8 cellular contexts compared by ENCODE assay signal in the genomic region with DNA sequence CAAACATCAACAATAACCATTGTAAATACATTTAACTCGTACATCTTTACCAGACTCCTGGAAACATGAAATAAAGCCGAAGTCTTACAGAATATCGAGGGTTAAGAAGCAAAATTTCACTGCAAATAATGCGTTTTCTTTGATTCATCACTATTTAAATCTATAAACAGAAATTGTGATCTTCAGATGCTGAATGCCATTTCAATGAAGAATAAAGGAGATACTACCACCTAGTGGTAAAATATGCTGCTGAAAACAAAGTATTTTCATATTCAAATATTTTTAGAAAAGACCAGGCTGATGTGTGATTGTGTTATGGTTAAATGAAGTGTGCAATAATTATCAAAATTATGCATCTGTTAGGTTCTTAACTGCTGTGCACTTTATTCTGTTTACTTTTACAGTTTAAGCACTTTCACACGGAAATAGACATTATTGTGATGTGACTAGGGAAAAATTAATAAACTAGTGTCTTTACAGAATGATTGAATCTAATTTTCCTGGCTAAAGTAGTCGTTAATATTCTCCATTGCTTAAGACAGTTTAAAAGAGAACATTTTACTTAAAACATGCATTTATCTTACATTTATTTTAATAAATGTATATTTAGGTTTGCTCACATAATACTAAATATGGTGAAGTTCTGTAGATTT.
DNase-seq lines count a peak whose midpoint lies in the region; ATAC-seq and TF ChIP-seq lines count a peak whose summit lies in the region.

No MANE protein-coding gene starts in this region.

- H3K36me3 Mint-ChIP-seq in stimulated activated memory B cell treated with anti-CD40 and anti-IgM and Interleukin-4, amounts not matched to agents 10 μg/mL and 1 μg/mL and 100 μg/mL, for 72 hours, result no peaks in the 10 kb centered on the region

- H3K4me1 Mint-ChIP-seq in stimulated activated memory B cell treated with anti-CD40 and anti-IgM and Interleukin-4, amounts not matched to agents 10 μg/mL and 1 μg/mL and 100 μg/mL, for 72 hours, result no peaks in the 10 kb centered on the region

- no peaks in the 10 kb centered on the region for H3K4me1 ChIP-seq in mammary epithelial cell (ENCODE audit: insufficient read depth, low read length)

- H4K20me1 ChIP-seq in mammary epithelial cell (ENCODE audit: insufficient read depth, low read length), result no peaks in the 10 kb centered on the region

- no TSS peak for BruUV-seq in mammary epithelial cell (replicated peaks; lab: Mats Ljungman, UMichigan)

- peak; percentile 3 for DNase-seq in NCI-H2107 treated with DMSO at 0.1 percent for 48 hours (lab: John Stamatoyannopoulos, UW; ENCODE audit: unreplicated experiment)
- DNase-seq in NCI-H2107 (lab: John Stamatoyannopoulos, UW), result no peak
- DNase-seq in NCI-H2171 (lab: John Stamatoyannopoulos, UW), result peak; percentile 3
- no peak for DNase-seq in mammary epithelial cell
- peak; percentile 23 for DNase-seq in putamen (ENCODE audit: low spot score)
- DNase-seq in mucosa of gallbladder (ENCODE audit: low spot score), result no peak

- no peak overlapping the region for H3K4me3 ChIP-seq in mammary epithelial cell (replicated peaks in 1 of 3; ENCODE audit: insufficient read depth in 1 of 3, low read depth in 2 of 3, low read length in 3 of 3)

- H3K4me2 ChIP-seq in mammary epithelial cell (ENCODE audit: insufficient read depth, low read depth, low read length), result no peak overlapping the region

- peak; percentile 15 to 39 for TF ChIP-seq CTCF in mammary epithelial cell (conservative IDR thresholded peaks at IDR 0.05 in 1 of 2, IDR thresholded peaks at IDR 0.05 in 1 of 2; ENCODE audit: extremely low read depth in 1 of 2, insufficient read depth in 1 of 2, low read depth in 1 of 2, low read length in 2 of 2)

- no peak overlapping the region for H3K27ac Mint-ChIP-seq in stimulated activated memory B cell treated with anti-CD40 and anti-IgM and Interleukin-4, amounts not matched to agents 10 μg/mL and 1 μg/mL and 100 μg/mL, for 72 hours

- H3K4me3 Mint-ChIP-seq in stimulated activated memory B cell treated with anti-CD40 and anti-IgM and Interleukin-4, amounts not matched to agents 10 μg/mL and 1 μg/mL and 100 μg/mL, for 72 hours, result no peak overlapping the region

- no peaks in the 10 kb centered on the region for H3K79me2 ChIP-seq in mammary epithelial cell (ENCODE audit: insufficient read depth, low read length)

- no peaks in the 10 kb centered on the region for H3K36me3 ChIP-seq in mammary epithelial cell (ENCODE audit: insufficient read depth, low read length)

- in situ Hi-C loops in mammary epithelial cell (cut with MboI; ENCODE audit: low sequenced_read_pairs in 2 of 2), result no loop called here

- peaks cover 10% of the 10 kb centered on the region for H3K9me3 ChIP-seq in mammary epithelial cell (replicated peaks; ENCODE audit: insufficient read depth, low read length)

- no peak overlapping the region for H3K9ac ChIP-seq in mammary epithelial cell (ENCODE audit: insufficient read depth, low read length)

- no peak for TF ChIP-seq POLR2A in GM18505 (IDR thresholded peaks at IDR 0.05; ENCODE audit: borderline replicate concordance, extremely low read depth, insufficient read depth, insufficient read length)

- no peak overlapping the region for H3K27ac ChIP-seq in mammary epithelial cell (ENCODE audit: insufficient read depth, low read depth, low read length)

- dilution Hi-C loops in mammary epithelial cell (cut with HindIII; ENCODE audit: low sequenced_read_pairs), result no loop called here

- no peaks in the 10 kb centered on the region for H3K9me3 Mint-ChIP-seq in stimulated activated memory B cell treated with anti-CD40 and anti-IgM and Interleukin-4, amounts not matched to agents 10 μg/mL and 1 μg/mL and 100 μg/mL, for 72 hours

- peaks cover 17% of the 10 kb centered on the region for H3K27me3 Mint-ChIP-seq in stimulated activated memory B cell treated with anti-CD40 and anti-IgM and Interleukin-4, amounts not matched to agents 10 μg/mL and 1 μg/mL and 100 μg/mL, for 72 hours

- CTCF ChIA-PET in mammary epithelial cell (lab: Charles Lee; ENCODE audit: low non-redundant PET), result no interaction called here

- intact Hi-C loops in mammary epithelial cell (cut with micrococcal nuclease), result no loop called here

- H2AFZ ChIP-seq in mammary epithelial cell (ENCODE audit: low read depth, low read length), result no peak overlapping the region

- WGBS in mammary epithelial cell (ENCODE audit: low coverage, missing lambda C conversion rate), result 12% methylated on average over 6 of the region's 6 CpGs

- H3K27me3 ChIP-seq in mammary epithelial cell (ENCODE audit: insufficient read depth, low read length), result no peaks in the 10 kb centered on the region

- no peak for ATAC-seq in stimulated activated memory B cell treated with anti-CD40 and anti-IgM and Interleukin-4, amounts not matched to agents 10 μg/mL and 1 μg/mL and 100 μg/mL, for 72 hours
- ATAC-seq in GM18505 (IDR thresholded peaks at IDR 0.05; ENCODE audit: unreplicated experiment), result no peak

Comparison
In these comparisons a context has a peak if more than half of its experiments do, and no peak if none do; other contexts are left out.
1. DNase-seq: peak in NCI-H2107 treated with DMSO at 0.1 percent for 48 hours (single experiment), NCI-H2171 (single experiment) and putamen (single experiment); none in NCI-H2107 (single experiment), mammary epithelial cell (single experiment) and mucosa of gallbladder (single experiment).